In genomic region chr3:32110233-32110760, GRCh38 we compare ENCODE assay signal across 21 cellular contexts. TPM values are rescaled to one million over a fixed set of nuclear protein-coding genes. Genes with fewer than 3 reads are reported as not detected.
DNase-seq lines count a peak whose midpoint lies in the region; ATAC-seq and TF ChIP-seq lines count a peak whose summit lies in the region.
"Had no signal": no experiment of that assay in that cellular context is flagged by ENCODE, and none has a peak within 500 bp of the region (broad histone marks: within the 10 kb centered on the region; RNA-seq: fewer than 3 reads in every experiment).

No MANE protein-coding gene starts in this region.

- H2AFZ ChIP-seq in mesenchymal stem cell (ENCODE audit: low read depth, low read length), result no peak overlapping the region

- H2BK12ac ChIP-seq in mesenchymal stem cell (ENCODE audit: low read length in 2 of 2), result no peak overlapping the region

- H3K9ac ChIP-seq in mesenchymal stem cell (ENCODE audit: low read length), result no peak overlapping the region

- H3K14ac ChIP-seq in mesenchymal stem cell (ENCODE audit: low read length in 2 of 2), result no peak overlapping the region

- H3K36me3 ChIP-seq in heart left ventricle (no peaks in the 10 kb centered on the region), ascending aorta (no peaks in the 10 kb centered on the region), mesenchymal stem cell (ENCODE audit: control insufficient read depth in 1 of 2, insufficient read depth in 2 of 2, low read depth in 1 of 2, low read length in 2 of 2) (no peaks in the 10 kb centered on the region), upper lobe of left lung (no peaks in the 10 kb centered on the region)
- no peaks in the 10 kb centered on the region for H3K36me3 ChIP-seq in effector memory CD4-positive, alpha-beta T cell (ENCODE audit: control insufficient read depth, insufficient read depth, low read length)
- H3K36me3 ChIP-seq: pancreas, SJCRH30 had no signal

- no peak overlapping the region for H2BK120ac ChIP-seq in mesenchymal stem cell (ENCODE audit: low read depth, low read length)

- H2BK15ac ChIP-seq in mesenchymal stem cell (ENCODE audit: low read depth, poor library complexity, severe bottlenecking), result no peak overlapping the region

- intact Hi-C loops in heart left ventricle (cut with DNase I), result loop anchor here in 2 of 10 donors (1.0 to 2.0 kb wide), 2 partner anchors 16 to 17 kb away; no protein-coding TSS in a partner anchor
- intact Hi-C loops in left ventricle myocardium superior (cut with micrococcal nuclease), result no loop called here
- intact Hi-C loops in ascending aorta (cut with DNase I), result no loop called here

- TF ChIP-seq POLR2A in heart left ventricle (IDR thresholded peaks at IDR 0.05) (no peak), upper lobe of left lung (IDR thresholded peaks at IDR 0.05) (no peak)

- H3K4me3 ChIP-seq in heart left ventricle (no peak overlapping the region), ascending aorta (no peak overlapping the region), mesenchymal stem cell (ENCODE audit: insufficient read depth in 1 of 2, low read depth in 1 of 2, low read length in 2 of 2) (no peak overlapping the region), upper lobe of left lung (no peak overlapping the region)
- H3K4me3 ChIP-seq in effector memory CD4-positive, alpha-beta T cell (ENCODE audit: insufficient read depth, low read depth, low read length, poor library complexity, severe bottlenecking), result no peak overlapping the region
- H3K4me3 ChIP-seq: pancreas, SJCRH30, testis had no signal

- peaks cover 0 to 3% of the 10 kb centered on the region in 2 donors for H3K9me3 Mint-ChIP-seq in activated T-cell treated with anti-CD3 and anti-CD28 coated beads, Interleukin-2, amount 50 U/mL, for 72 hours

- no peak overlapping the region for H4K91ac ChIP-seq in mesenchymal stem cell (ENCODE audit: low read length)

- peak overlapping the region; percentile 54 to 95 (median 82) for H3K27ac ChIP-seq in heart left ventricle
- peak overlapping the region; percentile 64 to 88 for H3K27ac ChIP-seq in ascending aorta
- H3K27ac ChIP-seq in mesenchymal stem cell (ENCODE audit: low read length, poor library complexity, severe bottlenecking), result no peak overlapping the region
- peak overlapping the region; percentile 83 to 91 (median 84) for H3K27ac ChIP-seq in upper lobe of left lung
- H3K27ac ChIP-seq in effector memory CD4-positive, alpha-beta T cell (ENCODE audit: insufficient read depth, low read length, poor library complexity, severe bottlenecking), result no peak overlapping the region
- H3K27ac ChIP-seq: SJCRH30, testis had no signal

- peaks cover 18% of the 10 kb centered on the region for H3K79me1 ChIP-seq in mesenchymal stem cell (replicated peaks; ENCODE audit: low read length, poor library complexity, severe bottlenecking)

- H3K23ac ChIP-seq in mesenchymal stem cell (ENCODE audit: low read length in 2 of 2), result no peak overlapping the region

- H3K4ac ChIP-seq in mesenchymal stem cell (ENCODE audit: low read depth in 1 of 2, low read length in 2 of 2), result no peak overlapping the region

- H3K36me3 Mint-ChIP-seq in activated T-cell treated with anti-CD3 and anti-CD28 coated beads, Interleukin-2, amount 50 U/mL, for 72 hours (ENCODE audit: insufficient read depth in 2 of 2), result peaks cover 3 to 4% of the 10 kb centered on the region in 2 donors
- H3K36me3 Mint-ChIP-seq: natural killer cell had no signal

- no peak overlapping the region for H3K27ac Mint-ChIP-seq in activated T-cell treated with anti-CD3 and anti-CD28 coated beads, Interleukin-2, amount 50 U/mL, for 72 hours
- H3K27ac Mint-ChIP-seq: activated naive CD4-positive, alpha-beta T cell treated with anti-CD3 and anti-CD28 coated beads, Interleukin-2, amount 50 U/mL, for 72 hours; activated T-helper 1 cell treated with anti-CD3 and anti-CD28 coated beads, Interleukin-12 subunit alpha, Interleukin-12 subunit beta, Interleukin-2, Interleukin-4 antibody, amounts not matched to agents 30 ng/mL and 10 ng/mL and 1 ng/mL, durations not matched to agents 14 hours and 24 hours and 36 hours; stimulated activated effector memory CD8-positive, alpha-beta T cell treated with anti-CD3 and anti-CD28 coated beads, Interleukin-12 subunit alpha, Interleukin-12 subunit beta, amount 100 ng/mL, for 72 hours had no signal

- H3K18ac ChIP-seq in mesenchymal stem cell (ENCODE audit: low read depth in 1 of 2, low read length in 2 of 2), result no peak overlapping the region

- TF ChIP-seq EP300 in upper lobe of left lung (IDR thresholded peaks at IDR 0.05), result peak in 1 of 4 donors; percentile 67

- no peak overlapping the region for H2AK5ac ChIP-seq in mesenchymal stem cell (ENCODE audit: low read length, severe bottlenecking)

- no peak overlapping the region for H2BK5ac ChIP-seq in mesenchymal stem cell (ENCODE audit: low read depth, low read length, poor library complexity, severe bottlenecking)

- peaks cover 80% of the 10 kb centered on the region for H3K4me1 Mint-ChIP-seq in activated T-cell treated with anti-CD3 and anti-CD28 coated beads, Interleukin-2, amount 50 U/mL, for 72 hours (ENCODE audit: low read depth)

- TF ChIP-seq CTCF in heart left ventricle (IDR thresholded peaks at IDR 0.05), result no peak
- no peak for TF ChIP-seq CTCF in ascending aorta (IDR thresholded peaks at IDR 0.05)
- TF ChIP-seq CTCF in upper lobe of left lung (IDR thresholded peaks at IDR 0.05), result no peak

- WGBS in heart left ventricle, 4 donors, result 61 to 73% (median 65%) methylated on average over 3 of the region's 3 CpGs
- 88% methylated on average over 3 of the region's 3 CpGs for WGBS in mesenchymal stem cell
- 59 to 63% methylated on average over 2 to 3 of the region's 3 CpGs for WGBS in upper lobe of left lung, 2 donors

- H3K4me3 Mint-ChIP-seq in activated T-cell treated with anti-CD3 and anti-CD28 coated beads, Interleukin-2, amount 50 U/mL, for 72 hours, result no peak overlapping the region
- H3K4me3 Mint-ChIP-seq: activated T-helper 1 cell treated with anti-CD3 and anti-CD28 coated beads, Interleukin-12 subunit alpha, Interleukin-12 subunit beta, Interleukin-2, Interleukin-4 antibody, amounts not matched to agents 30 ng/mL and 10 ng/mL and 1 ng/mL, durations not matched to agents 14 hours and 24 hours and 36 hours; natural killer cell; stimulated activated effector memory CD8-positive, alpha-beta T cell treated with anti-CD3 and anti-CD28 coated beads, Interleukin-12 subunit alpha, Interleukin-12 subunit beta, amount 100 ng/mL, for 72 hours had no signal

- H4K8ac ChIP-seq in mesenchymal stem cell (ENCODE audit: low read length), result no peak overlapping the region

- no peak for DNase-seq in heart left ventricle
- DNase-seq in left ventricle myocardium superior, result no peak
- DNase-seq in ascending aorta (ENCODE audit: low spot score in 2 of 2), result no peak
- peak; percentile 1 for DNase-seq in mesenchymal stem cell
- DNase-seq in upper lobe of left lung, result peak in 1 of 2 donors; percentile 27
- no peak for DNase-seq in activated T-cell treated with anti-CD3 and anti-CD28 coated beads, Interleukin-2, amount 50 U/mL, for 72 hours
- DNase-seq in effector memory CD4-positive, alpha-beta T cell, result no peak
- no peak for DNase-seq in stimulated activated naive CD4-positive, alpha-beta T cell (lab: John Stamatoyannopoulos, UW)
- DNase-seq: activated CD4-positive, alpha-beta T cell treated with anti-CD3 and anti-CD28 coated beads for 4 hours; effector CD8-positive, alpha-beta T cell; midbrain; natural killer cell; NCI-H1694 treated with DMSO at 0.1 percent for 48 hours; pancreas; SJCRH30; testis had no signal

- H3K27me3 Mint-ChIP-seq in activated T-cell treated with anti-CD3 and anti-CD28 coated beads, Interleukin-2, amount 50 U/mL, for 72 hours (ENCODE audit: low read depth), result no peaks in the 10 kb centered on the region

- no peak overlapping the region for H3K4me2 ChIP-seq in mesenchymal stem cell (ENCODE audit: low read length, poor library complexity, severe bottlenecking)

- no peak for ATAC-seq in heart left ventricle
- no peak for ATAC-seq in left ventricle myocardium superior
- no peak for ATAC-seq in upper lobe of left lung (ENCODE audit: low FRiP score in 2 of 2)
- no peak for ATAC-seq in activated T-cell treated with anti-CD3 and anti-CD28 coated beads, Interleukin-2, amount 50 U/mL, for 72 hours (replicated peaks in 1 of 2)
- ATAC-seq: activated naive CD4-positive, alpha-beta T cell treated with anti-CD3 and anti-CD28 coated beads, Interleukin-2, amount 50 U/mL, for 72 hours; esophagus mucosa; natural killer cell; pancreas; stimulated activated effector memory CD8-positive, alpha-beta T cell treated with anti-CD3 and anti-CD28 coated beads, Interleukin-12 subunit alpha, Interleukin-12 subunit beta, amount 100 ng/mL, for 72 hours had no signal

- H3K27me3 ChIP-seq in heart left ventricle (no peaks in the 10 kb centered on the region), ascending aorta (no peaks in the 10 kb centered on the region), mesenchymal stem cell (ENCODE audit: control insufficient read depth in 1 of 2, insufficient read depth in 1 of 2, low read length in 2 of 2) (no peaks in the 10 kb centered on the region), upper lobe of left lung (no peaks in the 10 kb centered on the region)
- no peaks in the 10 kb centered on the region for H3K27me3 ChIP-seq in effector memory CD4-positive, alpha-beta T cell (replicated peaks; ENCODE audit: control insufficient read depth, insufficient read depth, low read length, poor library complexity, severe bottlenecking)
- H3K27me3 ChIP-seq: pancreas, SJCRH30, testis had no signal

- H3K9me3 ChIP-seq in heart left ventricle, result no peaks in the 10 kb centered on the region
- H3K9me3 ChIP-seq in ascending aorta, result no peaks in the 10 kb centered on the region
- H3K9me3 ChIP-seq in mesenchymal stem cell (ENCODE audit: control insufficient read depth, low read length), result no peaks in the 10 kb centered on the region
- H3K9me3 ChIP-seq in upper lobe of left lung, result no peaks in the 10 kb centered on the region
- no peaks in the 10 kb centered on the region for H3K9me3 ChIP-seq in effector memory CD4-positive, alpha-beta T cell (ENCODE audit: control insufficient read depth, low read length)
- H3K9me3 ChIP-seq: Caco-2, pancreas, SJCRH30, testis had no signal

- H3K4me1 ChIP-seq in heart left ventricle (peaks cover 6 to 72% (median 45%) of the 10 kb centered on the region in 12 donors), ascending aorta (peaks cover 6 to 24% of the 10 kb centered on the region in 2 donors), mesenchymal stem cell (ENCODE audit: control insufficient read depth, insufficient read depth, low read depth, low read length) (peaks cover 8% of the 10 kb centered on the region), upper lobe of left lung (peaks cover 41 to 52% (median 47%) of the 10 kb centered on the region in 4 donors)
- H3K4me1 ChIP-seq in effector memory CD4-positive, alpha-beta T cell (ENCODE audit: control insufficient read depth, insufficient read depth, low read length, poor library complexity, severe bottlenecking), result peaks cover 12% of the 10 kb centered on the region
- H3K4me1 ChIP-seq: SJCRH30 had no signal

RNA-seq across cellular contexts. Expression of gene GPD1L, which starts 3.9 kb away (rescaled TPM):
- total RNA-seq in heart left ventricle (100 to 1,000 TPM; 123 to 340 (median 173) TPM), left ventricle myocardium superior (246 TPM), ascending aorta (14.4 TPM), upper lobe of left lung (100 to 1,000 TPM in 4 of 6 donors, 10 to 100 TPM in 2; 50.8 to 221 (median 115) TPM)
- 100 to 1,000 TPM in 1 of 2 donors, 10 to 100 TPM in 1; 97.4 to 120 TPM for polyA plus RNA-seq in heart left ventricle
- polyA plus RNA-seq in mesenchymal stem cell (2013, experiment 1 of 2), result 4.4 TPM
- 4.5 TPM for polyA plus RNA-seq in mesenchymal stem cell (2013, experiment 2 of 2)
- 10 to 100 TPM; 20.6 to 24.2 TPM for total RNA-seq in activated T-cell treated with anti-CD3 and anti-CD28 coated beads, Interleukin-2, amount 50 U/mL, for 72 hours

Comparison
In these comparisons a context has a peak if more than half of its experiments do, and no peak if none do; other contexts are left out.
1. H3K27ac ChIP-seq: peak in heart left ventricle (12 of 12), ascending aorta (2 of 2) and upper lobe of left lung (4 of 4); none in mesenchymal stem cell (single experiment) and effector memory CD4-positive, alpha-beta T cell (single experiment).